In the genomic region with DNA sequence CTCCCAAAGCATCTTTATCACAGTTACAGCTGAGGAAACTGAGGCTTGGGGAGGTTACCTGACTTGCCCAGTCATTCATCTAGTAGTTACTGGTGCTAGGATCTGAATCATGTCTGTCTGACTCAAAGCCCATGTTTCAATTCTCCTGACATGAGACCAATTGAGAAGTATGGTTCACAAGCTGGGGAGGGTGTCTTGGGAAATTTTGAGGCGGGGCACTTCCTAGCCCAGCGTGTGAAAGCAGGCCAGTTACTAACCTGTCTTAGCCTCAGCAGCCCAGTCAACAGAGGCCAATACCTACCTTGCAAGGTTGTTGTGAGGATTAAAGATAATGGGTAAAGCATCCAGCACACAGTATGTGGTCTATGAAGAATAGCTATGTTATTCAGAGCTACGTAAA, we compare ENCODE assay signal across 1 cellular context.
TF ChIP-seq lines count a peak whose summit lies in the region.

No MANE protein-coding gene starts in this region.

TF ChIP-seq in GM12878, 131 proteins besides CTCF, POLR2A, EP300 and RAD21:
- TF ChIP-seq, protein P1, sequence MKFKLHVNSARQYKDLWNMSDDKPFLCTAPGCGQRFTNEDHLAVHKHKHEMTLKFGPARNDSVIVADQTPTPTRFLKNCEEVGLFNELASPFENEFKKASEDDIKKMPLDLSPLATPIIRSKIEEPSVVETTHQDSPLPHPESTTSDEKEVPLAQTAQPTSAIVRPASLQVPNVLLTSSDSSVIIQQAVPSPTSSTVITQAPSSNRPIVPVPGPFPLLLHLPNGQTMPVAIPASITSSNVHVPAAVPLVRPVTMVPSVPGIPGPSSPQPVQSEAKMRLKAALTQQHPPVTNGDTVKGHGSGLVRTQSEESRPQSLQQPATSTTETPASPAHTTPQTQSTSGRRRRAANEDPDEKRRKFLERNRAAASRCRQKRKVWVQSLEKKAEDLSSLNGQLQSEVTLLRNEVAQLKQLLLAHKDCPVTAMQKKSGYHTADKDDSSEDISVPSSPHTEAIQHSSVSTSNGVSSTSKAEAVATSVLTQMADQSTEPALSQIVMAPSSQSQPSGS (IDR thresholded peaks at IDR 0.05; ENCODE audit: low read length) = 0 out of 2 replicates have a peak, but pooled peaks have one; percentile 48
- TF ChIP-seq FOXM1 (IDR thresholded peaks at IDR 0.05; ENCODE audit: low read depth, low read length) = peak; percentile 64; the same call in 1 of the 2 replicates
- TF ChIP-seq CREM (IDR thresholded peaks at IDR 0.05; ENCODE audit: low read depth) = peak; percentile 39; the same call in 1 of the 2 replicates
- TF ChIP-seq NFIC (IDR thresholded peaks at IDR 0.05; ENCODE audit: low read depth, low read length) = peak; percentile 52; the same call in 1 of the 2 replicates
- 0 out of 2 replicates have a peak, but pooled peaks have one; percentile 38 for TF ChIP-seq RUNX3 (IDR thresholded peaks at IDR 0.05; ENCODE audit: low read length)
- TF ChIP-seq, protein P2, sequence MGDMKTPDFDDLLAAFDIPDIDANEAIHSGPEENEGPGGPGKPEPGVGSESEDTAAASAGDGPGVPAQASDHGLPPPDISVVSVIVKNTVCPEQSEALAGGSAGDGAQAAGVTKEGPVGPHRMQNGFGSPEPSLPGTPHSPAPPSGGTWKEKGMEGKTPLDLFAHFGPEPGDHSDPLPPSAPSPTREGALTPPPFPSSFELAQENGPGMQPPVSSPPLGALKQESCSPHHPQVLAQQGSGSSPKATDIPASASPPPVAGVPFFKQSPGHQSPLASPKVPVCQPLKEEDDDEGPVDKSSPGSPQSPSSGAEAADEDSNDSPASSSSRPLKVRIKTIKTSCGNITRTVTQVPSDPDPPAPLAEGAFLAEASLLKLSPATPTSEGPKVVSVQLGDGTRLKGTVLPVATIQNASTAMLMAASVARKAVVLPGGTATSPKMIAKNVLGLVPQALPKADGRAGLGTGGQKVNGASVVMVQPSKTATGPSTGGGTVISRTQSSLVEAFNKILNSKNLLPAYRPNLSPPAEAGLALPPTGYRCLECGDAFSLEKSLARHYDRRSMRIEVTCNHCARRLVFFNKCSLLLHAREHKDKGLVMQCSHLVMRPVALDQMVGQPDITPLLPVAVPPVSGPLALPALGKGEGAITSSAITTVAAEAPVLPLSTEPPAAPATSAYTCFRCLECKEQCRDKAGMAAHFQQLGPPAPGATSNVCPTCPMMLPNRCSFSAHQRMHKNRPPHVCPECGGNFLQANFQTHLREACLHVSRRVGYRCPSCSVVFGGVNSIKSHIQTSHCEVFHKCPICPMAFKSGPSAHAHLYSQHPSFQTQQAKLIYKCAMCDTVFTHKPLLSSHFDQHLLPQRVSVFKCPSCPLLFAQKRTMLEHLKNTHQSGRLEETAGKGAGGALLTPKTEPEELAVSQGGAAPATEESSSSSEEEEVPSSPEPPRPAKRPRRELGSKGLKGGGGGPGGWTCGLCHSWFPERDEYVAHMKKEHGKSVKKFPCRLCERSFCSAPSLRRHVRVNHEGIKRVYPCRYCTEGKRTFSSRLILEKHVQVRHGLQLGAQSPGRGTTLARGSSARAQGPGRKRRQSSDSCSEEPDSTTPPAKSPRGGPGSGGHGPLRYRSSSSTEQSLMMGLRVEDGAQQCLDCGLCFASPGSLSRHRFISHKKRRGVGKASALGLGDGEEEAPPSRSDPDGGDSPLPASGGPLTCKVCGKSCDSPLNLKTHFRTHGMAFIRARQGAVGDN (IDR thresholded peaks at IDR 0.05) = peak; percentile 57; the same call in 1 of the 2 replicates
- TF ChIP-seq, protein P3, sequence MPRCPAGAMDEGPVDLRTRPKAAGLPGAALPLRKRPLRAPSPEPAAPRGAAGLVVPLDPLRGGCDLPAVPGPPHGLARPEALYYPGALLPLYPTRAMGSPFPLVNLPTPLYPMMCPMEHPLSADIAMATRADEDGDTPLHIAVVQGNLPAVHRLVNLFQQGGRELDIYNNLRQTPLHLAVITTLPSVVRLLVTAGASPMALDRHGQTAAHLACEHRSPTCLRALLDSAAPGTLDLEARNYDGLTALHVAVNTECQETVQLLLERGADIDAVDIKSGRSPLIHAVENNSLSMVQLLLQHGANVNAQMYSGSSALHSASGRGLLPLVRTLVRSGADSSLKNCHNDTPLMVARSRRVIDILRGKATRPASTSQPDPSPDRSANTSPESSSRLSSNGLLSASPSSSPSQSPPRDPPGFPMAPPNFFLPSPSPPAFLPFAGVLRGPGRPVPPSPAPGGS (IDR thresholded peaks at IDR 0.05; ENCODE audit: borderline replicate concordance, insufficient read depth, low read depth, low read length, poor library complexity, severe bottlenecking) = peak; percentile 59
- no peak for TF ChIP-seq SREBF1 (IDR thresholded peaks at IDR 0.05; ENCODE audit: low read length)
- TF ChIP-seq BCL11A (IDR thresholded peaks at IDR 0.05; ENCODE audit: low read depth, low read length) = peak; percentile 37; the same call in 1 of the 2 replicates
- TF ChIP-seq, protein P4, sequence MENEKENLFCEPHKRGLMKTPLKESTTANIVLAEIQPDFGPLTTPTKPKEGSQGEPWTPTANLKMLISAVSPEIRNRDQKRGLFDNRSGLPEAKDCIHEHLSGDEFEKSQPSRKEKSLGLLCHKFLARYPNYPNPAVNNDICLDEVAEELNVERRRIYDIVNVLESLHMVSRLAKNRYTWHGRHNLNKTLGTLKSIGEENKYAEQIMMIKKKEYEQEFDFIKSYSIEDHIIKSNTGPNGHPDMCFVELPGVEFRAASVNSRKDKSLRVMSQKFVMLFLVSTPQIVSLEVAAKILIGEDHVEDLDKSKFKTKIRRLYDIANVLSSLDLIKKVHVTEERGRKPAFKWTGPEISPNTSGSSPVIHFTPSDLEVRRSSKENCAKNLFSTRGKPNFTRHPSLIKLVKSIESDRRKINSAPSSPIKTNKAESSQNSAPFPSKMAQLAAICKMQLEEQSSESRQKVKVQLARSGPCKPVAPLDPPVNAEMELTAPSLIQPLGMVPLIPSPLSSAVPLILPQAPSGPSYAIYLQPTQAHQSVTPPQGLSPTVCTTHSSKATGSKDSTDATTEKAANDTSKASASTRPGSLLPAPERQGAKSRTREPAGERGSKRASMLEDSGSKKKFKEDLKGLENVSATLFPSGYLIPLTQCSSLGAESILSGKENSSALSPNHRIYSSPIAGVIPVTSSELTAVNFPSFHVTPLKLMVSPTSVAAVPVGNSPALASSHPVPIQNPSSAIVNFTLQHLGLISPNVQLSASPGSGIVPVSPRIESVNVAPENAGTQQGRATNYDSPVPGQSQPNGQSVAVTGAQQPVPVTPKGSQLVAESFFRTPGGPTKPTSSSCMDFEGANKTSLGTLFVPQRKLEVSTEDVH (IDR thresholded peaks at IDR 0.05; ENCODE audit: low read depth, partially characterized antibody) = no peak
- TF ChIP-seq ETV6 (conservative IDR thresholded peaks at IDR 0.05 in 1 of 2, IDR thresholded peaks at IDR 0.05 in 1 of 2; ENCODE audit: borderline replicate concordance in 1 of 2, low read depth in 1 of 2) = peak in 1 of 2 experiments; percentile 32; a peak in 1 of 4 replicates
- TF ChIP-seq TCF12 (IDR thresholded peaks at IDR 0.05; ENCODE audit: low read depth, low read length) = no peak
- no peak for TF ChIP-seq HCFC1 (IDR thresholded peaks at IDR 0.05; ENCODE audit: low read length)
- TF ChIP-seq RAD51 (IDR thresholded peaks at IDR 0.05) = no peak
- TF ChIP-seq EED (IDR thresholded peaks at IDR 0.05; ENCODE audit: low read depth) = peak; percentile 57; the same call in 1 of the 2 replicates
- TF ChIP-seq JUNB (IDR thresholded peaks at IDR 0.05) = peak; percentile 61
TF ChIP-seq in GM12878: peak in this region for 11.
